26 cellular contexts compared by ENCODE assay signal in genomic region chr1:29674625-29675326, GRCh38.
DNase-seq lines count a peak whose midpoint lies in the region; ATAC-seq and TF ChIP-seq lines count a peak whose summit lies in the region.
"Had no signal": no experiment of that assay in that cellular context is flagged by ENCODE, and none has a peak within 500 bp of the region (broad histone marks: within the 10 kb centered on the region; RNA-seq: fewer than 3 reads in every experiment).

No MANE protein-coding gene starts in this region.

- no peak for TF ChIP-seq POLR2A in Peyer's patch (IDR thresholded peaks at IDR 0.05)

- H3K4me1 ChIP-seq in Peyer's patch, result no peaks in the 10 kb centered on the region
- H3K4me1 ChIP-seq: left lung, testis had no signal

- no peaks in the 10 kb centered on the region for H3K9me3 ChIP-seq in Peyer's patch
- H3K9me3 ChIP-seq: left lung, testis had no signal

- no peaks in the 10 kb centered on the region for H3K9me3 Mint-ChIP-seq in central memory CD8-positive, alpha-beta T cell
- H3K9me3 Mint-ChIP-seq in activated naive CD8-positive, alpha-beta T cell treated with anti-CD3 and anti-CD28 coated beads, Interleukin-2, amount 50 U/mL, for 24 hours, result no peaks in the 10 kb centered on the region
- H3K9me3 Mint-ChIP-seq: activated CD4-positive, alpha-beta T cell treated with anti-CD3 and anti-CD28 coated beads, Interleukin-2, amount 10 ng/mL, durations not matched to agents 24 days and 14 days; activated naive CD8-positive, alpha-beta T cell treated with anti-CD3 and anti-CD28 coated beads for 36 hours; activated T-helper 2 cell treated with anti-CD3 and anti-CD28 coated beads, Interferon-gamma antibody, Interleukin-2, Interleukin-4, amounts not matched to agents 10 μg/mL and 5 μg/mL and 100 μg/mL, durations not matched to agents 14 hours and 24 hours and 36 hours; stimulated activated naive B cell treated with anti-CD40 and anti-IgM and Interleukin-4, amounts not matched to agents 10 μg/mL and 1 μg/mL and 100 μg/mL, for 72 hours had no signal

- H3K27ac ChIP-seq in Peyer's patch, result no peak overlapping the region
- H3K27ac ChIP-seq: left lung, RWPE1, testis, VCaP had no signal

- DNase-seq in Peyer's patch (peak in 2 of 3 donors; percentile 18 to 22), myocyte (ENCODE audit: low read depth) (peak; percentile 40)
- DNase-seq in central memory CD8-positive, alpha-beta T cell (ENCODE audit: low spot score in 2 of 2), result peak; percentile 3 to 9
- peak; percentile 8 for DNase-seq in stimulated activated CD8-positive, alpha-beta memory T cell treated with anti-CD3 and anti-CD28 coated beads, Interleukin-4, amount 100 ng/mL, for 48 hours
- DNase-seq in activated naive CD8-positive, alpha-beta T cell treated with anti-CD3 and anti-CD28 coated beads, Interleukin-2, amount 50 U/mL, for 24 hours, result no peak
- no peak for DNase-seq in stimulated activated naive CD4-positive, alpha-beta T cell treated with Interleukin-2 at 50 U/mL for 16 hours (lab: John Stamatoyannopoulos, UW)
- DNase-seq: activated CD4-positive, alpha-beta T cell treated with anti-CD3 and anti-CD28 coated beads, Interleukin-2, amount 10 ng/mL, durations not matched to agents 24 days and 14 days; activated naive CD8-positive, alpha-beta T cell treated with anti-CD3 and anti-CD28 coated beads for 36 hours; CD4-positive, CD25-positive, alpha-beta regulatory T cell; effector CD8-positive, alpha-beta T cell; EL; foreskin melanocyte; IMR-90; left lung; NCI-H1092; NCI-H2029; NCI-H226; retina; stimulated activated CD4-positive, alpha-beta T cell treated with anti-CD3 and anti-CD28 coated beads, Interleukin-4, amount 100 ng/mL, for 1 hour; stimulated activated naive B cell treated with anti-CD40 and anti-IgM and Interleukin-4, amounts not matched to agents 10 μg/mL and 1 μg/mL and 100 μg/mL, for 72 hours; testis had no signal

- no peak overlapping the region for H3K4me3 Mint-ChIP-seq in central memory CD8-positive, alpha-beta T cell
- H3K4me3 Mint-ChIP-seq in activated naive CD8-positive, alpha-beta T cell treated with anti-CD3 and anti-CD28 coated beads, Interleukin-2, amount 50 U/mL, for 24 hours, result no peak overlapping the region
- H3K4me3 Mint-ChIP-seq: activated CD4-positive, alpha-beta T cell treated with anti-CD3 and anti-CD28 coated beads, Interleukin-2, amount 10 ng/mL, durations not matched to agents 24 days and 14 days; activated naive CD8-positive, alpha-beta T cell treated with anti-CD3 and anti-CD28 coated beads for 36 hours; CD4-positive, CD25-positive, alpha-beta regulatory T cell; stimulated activated naive B cell treated with anti-CD40 and anti-IgM and Interleukin-4, amounts not matched to agents 10 μg/mL and 1 μg/mL and 100 μg/mL, for 72 hours had no signal

- H3K27me3 Mint-ChIP-seq in central memory CD8-positive, alpha-beta T cell, result peaks cover 19% of the 10 kb centered on the region
- no peaks in the 10 kb centered on the region for H3K27me3 Mint-ChIP-seq in activated naive CD8-positive, alpha-beta T cell treated with anti-CD3 and anti-CD28 coated beads, Interleukin-2, amount 50 U/mL, for 24 hours

- H3K27ac Mint-ChIP-seq in central memory CD8-positive, alpha-beta T cell (ENCODE audit: low read depth), result no peak overlapping the region
- H3K27ac Mint-ChIP-seq in activated naive CD8-positive, alpha-beta T cell treated with anti-CD3 and anti-CD28 coated beads, Interleukin-2, amount 50 U/mL, for 24 hours, result no peak overlapping the region
- H3K27ac Mint-ChIP-seq: activated CD4-positive, alpha-beta T cell treated with anti-CD3 and anti-CD28 coated beads, Interleukin-2, amount 10 ng/mL, durations not matched to agents 24 days and 14 days; activated naive CD8-positive, alpha-beta T cell treated with anti-CD3 and anti-CD28 coated beads for 36 hours; activated T-helper 2 cell treated with anti-CD3 and anti-CD28 coated beads, Interferon-gamma antibody, Interleukin-2, Interleukin-4, amounts not matched to agents 10 μg/mL and 5 μg/mL and 100 μg/mL, durations not matched to agents 14 hours and 24 hours and 36 hours; stimulated activated naive B cell treated with anti-CD40 and anti-IgM and Interleukin-4, amounts not matched to agents 10 μg/mL and 1 μg/mL and 100 μg/mL, for 72 hours had no signal

- no peak overlapping the region for H3K4me3 ChIP-seq in Peyer's patch
- H3K4me3 ChIP-seq: left lung, testis had no signal

- no peak for TF ChIP-seq CTCF in Peyer's patch (IDR thresholded peaks at IDR 0.05)

- no peak for ATAC-seq in central memory CD8-positive, alpha-beta T cell (replicated peaks; ENCODE audit: extremely low read depth, poor library complexity, severe bottlenecking)
- ATAC-seq in activated naive CD8-positive, alpha-beta T cell treated with anti-CD3 and anti-CD28 coated beads, Interleukin-2, amount 50 U/mL, for 24 hours, result no peak
- no peak for ATAC-seq in HG03175 (IDR thresholded peaks at IDR 0.05; ENCODE audit: unreplicated experiment)
- ATAC-seq: left lung; SK-N-SH treated with all-trans-retinoic acid at 6 μM for 48 hours; stimulated activated naive B cell treated with anti-CD40 and anti-IgM and Interleukin-4, amounts not matched to agents 10 μg/mL and 1 μg/mL and 100 μg/mL, for 72 hours had no signal

- no peaks in the 10 kb centered on the region for H3K36me3 ChIP-seq in Peyer's patch
- H3K36me3 ChIP-seq: left lung had no signal

- no peaks in the 10 kb centered on the region for H3K27me3 ChIP-seq in Peyer's patch
- H3K27me3 ChIP-seq: testis had no signal

- H3K4me1 Mint-ChIP-seq in central memory CD8-positive, alpha-beta T cell, result no peaks in the 10 kb centered on the region
- no peaks in the 10 kb centered on the region for H3K4me1 Mint-ChIP-seq in activated naive CD8-positive, alpha-beta T cell treated with anti-CD3 and anti-CD28 coated beads, Interleukin-2, amount 50 U/mL, for 24 hours
- H3K4me1 Mint-ChIP-seq: activated CD4-positive, alpha-beta T cell treated with anti-CD3 and anti-CD28 coated beads, Interleukin-2, amount 10 ng/mL, durations not matched to agents 24 days and 14 days; activated naive CD8-positive, alpha-beta T cell treated with anti-CD3 and anti-CD28 coated beads for 36 hours had no signal

- H3K36me3 Mint-ChIP-seq in central memory CD8-positive, alpha-beta T cell (ENCODE audit: insufficient read depth), result no peaks in the 10 kb centered on the region
- H3K36me3 Mint-ChIP-seq in activated naive CD8-positive, alpha-beta T cell treated with anti-CD3 and anti-CD28 coated beads, Interleukin-2, amount 50 U/mL, for 24 hours (ENCODE audit: low read depth), result no peaks in the 10 kb centered on the region
- H3K36me3 Mint-ChIP-seq: activated naive CD8-positive, alpha-beta T cell treated with anti-CD3 and anti-CD28 coated beads for 36 hours; CD4-positive, CD25-positive, alpha-beta regulatory T cell; stimulated activated naive B cell treated with anti-CD40 and anti-IgM and Interleukin-4, amounts not matched to agents 10 μg/mL and 1 μg/mL and 100 μg/mL, for 72 hours had no signal

Comparison
In these comparisons a context has a peak if more than half of its experiments do, and no peak if none do; other contexts are left out.
1. DNase-seq: peak in Peyer's patch (2 of 3), central memory CD8-positive, alpha-beta T cell (2 of 2), myocyte (single experiment) and stimulated activated CD8-positive, alpha-beta memory T cell treated with anti-CD3 and anti-CD28 coated beads, Interleukin-4, amount 100 ng/mL, for 48 hours (single experiment); none in activated naive CD8-positive, alpha-beta T cell treated with anti-CD3 and anti-CD28 coated beads, Interleukin-2, amount 50 U/mL, for 24 hours (single experiment) and stimulated activated naive CD4-positive, alpha-beta T cell treated with Interleukin-2 at 50 U/mL for 16 hours (single experiment).